Comparison of ENCODE assay signal across 18 cellular contexts in genomic region chr3:129033151-129033550, GRCh38. TPM values are rescaled to one million over a fixed set of nuclear protein-coding genes. Genes with fewer than 3 reads are reported as not detected.
A peak's percentile ranks its signal among the peaks of the same experiment; 100 is the strongest.
DNase-seq lines count a peak whose midpoint lies in the region; ATAC-seq and TF ChIP-seq lines count a peak whose summit lies in the region.
"Had no signal": no experiment of that assay in that cellular context is flagged by ENCODE, and none has a peak within 500 bp of the region (broad histone marks: within the 10 kb centered on the region; RNA-seq: fewer than 3 reads in every experiment).

No MANE protein-coding gene starts in this region.

- no peak overlapping the region for H3K14ac ChIP-seq in neuronal stem cell (ENCODE audit: low read length)

- H2AK5ac ChIP-seq in neuronal stem cell (ENCODE audit: low read depth, low read length): no peak overlapping the region

- H3K9ac ChIP-seq in BLaER1 (peak overlapping the region; percentile 49; the same call in 1 of the 2 replicates), neuronal stem cell (ENCODE audit: low read depth, low read length, poor library complexity) (peak overlapping the region; percentile 74)
- H3K9ac ChIP-seq in BLaER1 treated with 17β-estradiol and CSF1 and Interleukin-3, amounts not matched to agents 10 nM and 100 nM: peak overlapping the region in 3 of 11 experiments; percentile 3 to 52 (median 49); a peak in 4 of 22 replicates

- no peaks in the 10 kb centered on the region for H3K27me3 ChIP-seq in BLaER1
- H3K27me3 ChIP-seq in BLaER1 treated with 17β-estradiol and CSF1 and Interleukin-3, amounts not matched to agents 10 nM and 100 nM: peaks cover 0 to 3% (median 0%) of the 10 kb centered on the region in 11 experiments; a peak in 1 of 22 replicates
- no peaks in the 10 kb centered on the region for H3K27me3 ChIP-seq in neuronal stem cell (ENCODE audit: control insufficient read depth in 3 of 3, insufficient read depth in 3 of 3, low read depth in 1 of 3, low read length in 3 of 3)

- no peak overlapping the region for H3K27ac Mint-ChIP-seq in chondrocyte (ENCODE audit: unreplicated experiment)
- H3K27ac Mint-ChIP-seq: CD4-positive, CD25-positive, alpha-beta regulatory T cell; IgD-negative memory B cell had no signal

- H4K8ac ChIP-seq in neuronal stem cell (ENCODE audit: low read depth, low read length): peak overlapping the region; percentile 27

- H3K9me3 ChIP-seq in BLaER1 (peaks cover 10% of the 10 kb centered on the region), neuronal stem cell (replicated peaks in 1 of 2; ENCODE audit: control insufficient read depth in 2 of 2, insufficient read depth in 1 of 2, low read depth in 1 of 2, low read length in 2 of 2) (peaks cover 0 to 2% of the 10 kb centered on the region in 2 donors)
- peaks cover 5 to 14% (median 9%) of the 10 kb centered on the region in 11 experiments; a peak in 16 of 22 replicates for H3K9me3 ChIP-seq in BLaER1 treated with 17β-estradiol and CSF1 and Interleukin-3, amounts not matched to agents 10 nM and 100 nM (replicated peaks in 1 of 11)

- no peaks in the 10 kb centered on the region for H4K20me1 ChIP-seq in BLaER1
- no peaks in the 10 kb centered on the region for H4K20me1 ChIP-seq in BLaER1 treated with 17β-estradiol and CSF1 and Interleukin-3, amounts not matched to agents 10 nM and 100 nM

- no peaks in the 10 kb centered on the region for H3K36me3 Mint-ChIP-seq in chondrocyte (ENCODE audit: low read depth)
- H3K36me3 Mint-ChIP-seq: CD4-positive, CD25-positive, alpha-beta regulatory T cell; IgD-negative memory B cell had no signal

- no peak overlapping the region for H2BK15ac ChIP-seq in neuronal stem cell (ENCODE audit: low read length)

- no peak for ATAC-seq in GM21526 (IDR thresholded peaks at IDR 0.05; ENCODE audit: low FRiP score, unreplicated experiment)
- ATAC-seq: A549, GM12878 had no signal

- H4K91ac ChIP-seq in neuronal stem cell (ENCODE audit: low read depth, low read length, poor library complexity): no peak overlapping the region

- H3K4me3 ChIP-seq in BLaER1: no peak overlapping the region
- no peak overlapping the region for H3K4me3 ChIP-seq in BLaER1 treated with 17β-estradiol and CSF1 and Interleukin-3, amounts not matched to agents 10 nM and 100 nM
- H3K4me3 ChIP-seq in neuronal stem cell (ENCODE audit: low read length in 2 of 2): no peak overlapping the region
- H3K4me3 ChIP-seq: A549, GM12878 had no signal

- DNase-seq in chondrocyte (ENCODE audit: low spot score) (peak; percentile 65), neuronal stem cell (ENCODE audit: low spot score) (no peak), NCI-H146 treated with DMSO at 0.1 percent for 48 hours (lab: John Stamatoyannopoulos, UW; ENCODE audit: unreplicated experiment) (no peak)
- no peak for DNase-seq in stimulated activated CD8-positive, alpha-beta memory T cell treated with anti-CD3 and anti-CD28 coated beads, Interleukin-4, amount 100 ng/mL, for 48 hours
- DNase-seq: CD4-positive, CD25-positive, alpha-beta regulatory T cell; DMS 273 treated with DMSO at 0.1 percent for 48 hours; GOT3; H9 had no signal

- H2AFZ ChIP-seq in neuronal stem cell (ENCODE audit: low read length): no peak overlapping the region

- H3K18ac ChIP-seq in neuronal stem cell (ENCODE audit: low read length): no peak overlapping the region

- no peak overlapping the region for H2BK12ac ChIP-seq in neuronal stem cell (ENCODE audit: low read length)

- no peak overlapping the region for H2BK120ac ChIP-seq in neuronal stem cell (ENCODE audit: low read depth, low read length)

- H3K4ac ChIP-seq in neuronal stem cell (ENCODE audit: low read length): no peak overlapping the region

- no peak for TF ChIP-seq CTCF in chondrocyte (IDR thresholded peaks at IDR 0.05)

- H3K27me3 Mint-ChIP-seq in chondrocyte (ENCODE audit: low read depth): peaks cover 1% of the 10 kb centered on the region

- no peaks in the 10 kb centered on the region for H3K36me3 ChIP-seq in BLaER1
- H3K36me3 ChIP-seq in BLaER1 treated with 17β-estradiol and CSF1 and Interleukin-3, amounts not matched to agents 10 nM and 100 nM: no peaks in the 10 kb centered on the region
- peaks cover 0 to 84% of the 10 kb centered on the region in 2 donors for H3K36me3 ChIP-seq in neuronal stem cell (replicated peaks in 1 of 2; ENCODE audit: control insufficient read depth in 2 of 2, insufficient read depth in 2 of 2, low read length in 2 of 2)

- H3K4me1 ChIP-seq in BLaER1: peaks cover 68% of the 10 kb centered on the region
- H3K4me1 ChIP-seq in BLaER1 treated with 17β-estradiol and CSF1 and Interleukin-3, amounts not matched to agents 10 nM and 100 nM: peaks cover 21 to 65% (median 58%) of the 10 kb centered on the region in 10 experiments
- H3K4me1 ChIP-seq in neuronal stem cell (ENCODE audit: control insufficient read depth in 2 of 2, insufficient read depth in 1 of 2, low read depth in 1 of 2, low read length in 2 of 2): no peaks in the 10 kb centered on the region
- H3K4me1 ChIP-seq: A549 had no signal

- no CpG with 5 or more reads among the region's 7 CpGs for WGBS in neuronal stem cell (ENCODE audit: extremely low coverage in 2 of 2, insufficient read length in 2 of 2, insufficient replicate concordance in 1 of 2), 2 donors

- peak overlapping the region; percentile 78 for H3K4me2 ChIP-seq in BLaER1
- H3K4me2 ChIP-seq in BLaER1 treated with 17β-estradiol and CSF1 and Interleukin-3, amounts not matched to agents 10 nM and 100 nM: peak overlapping the region in 10 of 11 experiments; percentile 14 to 85 (median 72); a peak in 18 of 22 replicates
- H3K4me2 ChIP-seq in neuronal stem cell (ENCODE audit: insufficient read depth, low read length, poor library complexity, severe bottlenecking): no peak overlapping the region
- H3K4me2 ChIP-seq: A549 had no signal

- H3K79me1 ChIP-seq in neuronal stem cell (ENCODE audit: low read depth, low read length): peaks cover 2% of the 10 kb centered on the region

- no peak overlapping the region for H3K4me3 Mint-ChIP-seq in chondrocyte (ENCODE audit: unreplicated experiment)
- H3K4me3 Mint-ChIP-seq: CD4-positive, CD25-positive, alpha-beta regulatory T cell; H9; IgD-negative memory B cell had no signal

- H3K9me3 Mint-ChIP-seq in chondrocyte (ENCODE audit: low read depth): no peaks in the 10 kb centered on the region
- H3K9me3 Mint-ChIP-seq: CD4-positive, CD25-positive, alpha-beta regulatory T cell; H9; IgD-negative memory B cell had no signal

- no peak overlapping the region for H3K23ac ChIP-seq in neuronal stem cell (ENCODE audit: low read depth, low read length, poor library complexity)

- H3K27ac ChIP-seq in BLaER1 (peak overlapping the region; percentile 58; the same call in 1 of the 2 replicates), neuronal stem cell (replicated peaks; ENCODE audit: low read length) (no peak overlapping the region)
- peak overlapping the region in 3 of 11 experiments; percentile 5 to 31 (median 20); a peak in 1 of 22 replicates for H3K27ac ChIP-seq in BLaER1 treated with 17β-estradiol and CSF1 and Interleukin-3, amounts not matched to agents 10 nM and 100 nM
- H3K27ac ChIP-seq: A549 had no signal

- H3K4me1 Mint-ChIP-seq in chondrocyte (ENCODE audit: low read depth): no peaks in the 10 kb centered on the region
- H3K4me1 Mint-ChIP-seq: CD4-positive, CD25-positive, alpha-beta regulatory T cell; IgD-negative memory B cell had no signal

- H2BK5ac ChIP-seq in neuronal stem cell (ENCODE audit: low read length): no peak overlapping the region

RNA-seq across cellular contexts. Expression of gene GP9, which starts 27.4 kb away (rescaled TPM):
- total RNA-seq in chondrocyte: not detected in 3 replicates
- not detected for polyA plus RNA-seq in neuronal stem cell (2013, experiment 1 of 2)
- not detected for polyA plus RNA-seq in neuronal stem cell (2013, experiment 2 of 2)
- total RNA-seq: Daoy, GM12878, H9, HT-29 had no signal
- polyA plus RNA-seq: A549; AG04450; BJ; CD4-positive, CD25-positive, alpha-beta regulatory T cell had no signal

RNA-seq across cellular contexts. Expression of gene EFCC1, which starts 32.0 kb away (rescaled TPM):
- 0.13 TPM in 1 of 3 replicates, not detected in the others for total RNA-seq in chondrocyte
- polyA plus RNA-seq in neuronal stem cell (2013, experiment 1 of 2): 0.96 TPM
- polyA plus RNA-seq in neuronal stem cell (2013, experiment 2 of 2): 0.93 TPM
- total RNA-seq: Daoy, GM12878 had no signal
- polyA plus RNA-seq: BJ; CD4-positive, CD25-positive, alpha-beta regulatory T cell; GM12878; IgD-negative memory B cell had no signal

RNA-seq across cellular contexts. Expression of gene CFAP92, which starts 39.3 kb away (rescaled TPM):
- not detected in 3 replicates for total RNA-seq in chondrocyte
- 5.9 TPM for polyA plus RNA-seq in neuronal stem cell (2013, experiment 1 of 2)
- polyA plus RNA-seq in neuronal stem cell (2013, experiment 2 of 2): 7.3 TPM
- total RNA-seq: CD4-positive, CD25-positive, alpha-beta regulatory T cell; GM12878 had no signal
- polyA plus RNA-seq: A549, BJ, IgD-negative memory B cell had no signal
